In genomic region chr17:36921131-36921851, GRCh38 we compare ENCODE assay signal across 9 cellular contexts. TPM values are rescaled to one million over a fixed set of nuclear protein-coding genes. Genes with fewer than 3 reads are reported as not detected.
DNase-seq lines count a peak whose midpoint lies in the region; TF ChIP-seq lines count a peak whose summit lies in the region.
"Had no signal": no experiment of that assay in that cellular context is flagged by ENCODE, and none has a peak within 500 bp of the region (broad histone marks: within the 10 kb centered on the region; RNA-seq: fewer than 3 reads in every experiment).

No MANE protein-coding gene starts in this region.

- H3K4me3 ChIP-seq in cardiac fibroblast (replicated peaks in 1 of 2; ENCODE audit: low read depth in 2 of 2, low read length in 2 of 2) = no peak overlapping the region

- intact Hi-C loops in posterior vena cava (cut with DNase I) = no loop called here

- no peak for TF ChIP-seq CTCF in cardiac fibroblast (IDR thresholded peaks at IDR 0.05; ENCODE audit: low read depth, low read length)

- peak; percentile 70 for DNase-seq in ELF-1 (ENCODE audit: low read depth, low spot score)
- DNase-seq in RPMI7951 (ENCODE audit: low read depth) = peak; percentile 47
- peak; percentile 48 to 58 for DNase-seq in cardiac fibroblast (ENCODE audit: low read depth in 2 of 2)
- DNase-seq in posterior vena cava (ENCODE audit: low spot score) = peak; percentile 8
- DNase-seq in NCI-H1436 treated with DMSO at 0.1 percent for 48 hours (lab: John Stamatoyannopoulos, UW) = no peak
- DNase-seq in NCI-H2171 (lab: John Stamatoyannopoulos, UW) = no peak
- DNase-seq in amniotic stem cell (lab: John Stamatoyannopoulos, UW) = no peak
- DNase-seq in NCI-H446 treated with DMSO at 0.1 percent for 48 hours (lab: John Stamatoyannopoulos, UW) = no peak

RNA-seq across cellular contexts. Expression of gene LHX1, which starts 16.0 kb away (rescaled TPM):
- total RNA-seq in RPMI7951 (2014; rRNA removed; shearing (Covaris generic)) = 0.96 and 1.6 TPM in 2 replicates
- not detected for total RNA-seq in posterior vena cava
- total RNA-seq: pulmonary artery endothelial cell had no signal

RNA-seq across cellular contexts. Expression of gene AATF, which starts 27.5 kb away (rescaled TPM):
- total RNA-seq in RPMI7951 (2014; rRNA removed; shearing (Covaris generic)) = 27.0 and 39.6 TPM in 2 replicates
- 10 to 100 TPM; 29.8 to 46.2 TPM for total RNA-seq in posterior vena cava

Comparison
In these comparisons a context has a peak if more than half of its experiments do, and no peak if none do; other contexts are left out.
1. DNase-seq: peak in ELF-1 (single experiment), RPMI7951 (single experiment), cardiac fibroblast (2 of 2) and posterior vena cava (single experiment); none in NCI-H1436 treated with DMSO at 0.1 percent for 48 hours (single experiment), NCI-H2171 (single experiment), amniotic stem cell (single experiment) and NCI-H446 treated with DMSO at 0.1 percent for 48 hours (single experiment).